Comparison of ENCODE assay signal across 1 cellular context in genomic region chr4:129046055-129046959, GRCh38.
TF ChIP-seq lines count a peak whose summit lies in the region.

No MANE protein-coding gene starts in this region.

TF ChIP-seq in K562, 482 proteins besides CTCF, POLR2A, EP300 and RAD21 (continued from another document and continues in another):
- TF ChIP-seq IRF2 (CRISPR knock-in tag; IDR thresholded peaks at IDR 0.05) (no peak), RFX5 (IDR thresholded peaks at IDR 0.05; ENCODE audit: low read depth, low read length) (no peak), ZNF512 (tag; IDR thresholded peaks at IDR 0.05) (no peak), NBN (IDR thresholded peaks at IDR 0.05; ENCODE audit: low read depth) (no peak), HCFC1 (IDR thresholded peaks at IDR 0.05; ENCODE audit: low read depth, low read length) (no peak), ARID4B (CRISPR knock-in tag; IDR thresholded peaks at IDR 0.05) (no peak), TAL1 (IDR thresholded peaks at IDR 0.05) (no peak), XRCC5 (IDR thresholded peaks at IDR 0.05; ENCODE audit: low read depth, low read length) (no peak), ZNF239 (CRISPR knock-in tag; IDR thresholded peaks at IDR 0.05) (no peak), HSF4 (CRISPR knock-in tag; IDR thresholded peaks at IDR 0.05; ENCODE audit: borderline replicate concordance) (no peak), PBX2 (CRISPR knock-in tag; IDR thresholded peaks at IDR 0.05; ENCODE audit: low read depth) (no peak), PBX2 (tag; conservative IDR thresholded peaks at IDR 0.05; ENCODE audit: low read depth) (no peak), ATF3 (IDR thresholded peaks at IDR 0.05) (peak; percentile 59; the same call in 1 of the 2 replicates), ATF3 (CRISPR knock-in tag; conservative IDR thresholded peaks at IDR 0.05) (no peak), MNT (conservative IDR thresholded peaks at IDR 0.05) (no peak), HNRNPLL (IDR thresholded peaks at IDR 0.05; ENCODE audit: low read depth, low read length, poor library complexity, severe bottlenecking) (no peak), JUNB (CRISPR knock-in tag; conservative IDR thresholded peaks at IDR 0.05) (no peak), EGR1 (conservative IDR thresholded peaks at IDR 0.05) (no peak), JUND (IDR thresholded peaks at IDR 0.05; ENCODE audit: borderline replicate concordance, low read depth, low read length) (peak; percentile 22; the same call in 1 of the 2 replicates), JUND (tag; IDR thresholded peaks at IDR 0.05; ENCODE audit: borderline replicate concordance, low read depth, low read length) (peak; percentile 59; the same call in 1 of the 3 replicates), ZNF280A (IDR thresholded peaks at IDR 0.05; ENCODE audit: low read depth, partially characterized antibody) (no peak), HOMEZ (CRISPR knock-in tag; IDR thresholded peaks at IDR 0.05) (no peak), HLTF (IDR thresholded peaks at IDR 0.05) (no peak), MAX (CRISPR knock-in tag; IDR thresholded peaks at IDR 0.05) (no peak), SREBF2 (CRISPR knock-in tag; IDR thresholded peaks at IDR 0.05) (no peak), FOSL1 (tag; conservative IDR thresholded peaks at IDR 0.05) (peak; percentile 33; the same call in 1 of the 2 replicates), EWSR1 (IDR thresholded peaks at IDR 0.05; ENCODE audit: borderline replicate concordance, low read depth, partially characterized antibody) (no peak), POU5F1 (IDR thresholded peaks at IDR 0.05; ENCODE audit: borderline replicate concordance, low read depth, low read length, partially characterized antibody) (no peak), ZNF507 (tag; conservative IDR thresholded peaks at IDR 0.05) (peak; percentile 73), ZNF12 (CRISPR knock-in tag; IDR thresholded peaks at IDR 0.05) (no peak), PHF21A (IDR thresholded peaks at IDR 0.05; ENCODE audit: borderline replicate concordance, low read depth) (no peak), ZBTB40 (IDR thresholded peaks at IDR 0.05) (no peak), ZBTB40 (CRISPR knock-in tag; IDR thresholded peaks at IDR 0.05) (no peak), KDM1A (IDR thresholded peaks at IDR 0.05) (no peak)
